ENCODE assay signal across 24 cellular contexts in genomic region chr3:115348391-115348790, GRCh38.
DNase-seq lines count a peak whose midpoint lies in the region; ATAC-seq and TF ChIP-seq lines count a peak whose summit lies in the region.
"Had no signal": no experiment of that assay in that cellular context is flagged by ENCODE, and none has a peak within 500 bp of the region (broad histone marks: within the 10 kb centered on the region; RNA-seq: fewer than 3 reads in every experiment).

No MANE protein-coding gene starts in this region.

- H3K27me3 ChIP-seq in testis (no peaks in the 10 kb centered on the region), upper lobe of left lung (no peaks in the 10 kb centered on the region)
- H3K27me3 ChIP-seq: BE2C; BLaER1 treated with 17β-estradiol and CSF1 and Interleukin-3, amounts not matched to agents 10 nM and 100 nM had no signal

- H3K27ac ChIP-seq in mesodermal cell (ENCODE audit: low read depth, low read length, severe bottlenecking) (peak overlapping the region; percentile 43), testis (no peak overlapping the region), upper lobe of left lung (no peak overlapping the region)
- H3K27ac ChIP-seq: A549; BLaER1 treated with 17β-estradiol and CSF1 and Interleukin-3, amounts not matched to agents 10 nM and 100 nM had no signal

- TF ChIP-seq POLR2A in testis (IDR thresholded peaks at IDR 0.05) (no peak), erythroblast (IDR thresholded peaks at IDR 0.05; ENCODE audit: low read length) (no peak), upper lobe of left lung (IDR thresholded peaks at IDR 0.05) (no peak)

- H3K4me3 Mint-ChIP-seq in activated naive CD4-positive, alpha-beta T cell treated with anti-CD3 and anti-CD28 coated beads, Interleukin-2, amount 50 U/mL, for 24 hours = no peak overlapping the region
- H3K4me3 Mint-ChIP-seq in activated naive CD4-positive, alpha-beta T cell treated with anti-CD3 and anti-CD28 coated beads, Interleukin-2, amount 10 ng/mL, durations not matched to agents 7 days and 5 days = no peak overlapping the region
- H3K4me3 Mint-ChIP-seq: CD14-positive monocyte; CD4-positive, alpha-beta T cell; CD8-positive, alpha-beta memory T cell; GM23338; H9 had no signal

- H3K9me3 ChIP-seq in mesodermal cell (ENCODE audit: control insufficient read depth, low read length) = no peaks in the 10 kb centered on the region
- H3K9me3 ChIP-seq in testis = no peaks in the 10 kb centered on the region
- H3K9me3 ChIP-seq in upper lobe of left lung = no peaks in the 10 kb centered on the region
- H3K9me3 ChIP-seq: A549; BE2C; BLaER1 treated with 17β-estradiol and CSF1 and Interleukin-3, amounts not matched to agents 10 nM and 100 nM had no signal

- intact Hi-C loops in testis (cut with DNase I; ENCODE audit: low total_unique reads) = no loop called here

- TF ChIP-seq CTCF in testis (IDR thresholded peaks at IDR 0.05) (no peak), upper lobe of left lung (IDR thresholded peaks at IDR 0.05) (no peak)

- H3K4me1 Mint-ChIP-seq in activated naive CD4-positive, alpha-beta T cell treated with anti-CD3 and anti-CD28 coated beads, Interleukin-2, amount 50 U/mL, for 24 hours = no peaks in the 10 kb centered on the region
- H3K4me1 Mint-ChIP-seq in activated naive CD4-positive, alpha-beta T cell treated with anti-CD3 and anti-CD28 coated beads, Interleukin-2, amount 10 ng/mL, durations not matched to agents 7 days and 5 days = no peaks in the 10 kb centered on the region
- H3K4me1 Mint-ChIP-seq: CD14-positive monocyte; CD8-positive, alpha-beta memory T cell had no signal

- WGBS in mesodermal cell (ENCODE audit: insufficient coverage in 2 of 2), 2 experiments = 79 to 90% methylated on average over 2 to 3 of the region's 3 CpGs
- WGBS in testis, 2 donors = 48 to 71% methylated on average over 3 of the region's 3 CpGs
- 76% methylated on average over 3 of the region's 3 CpGs for WGBS in upper lobe of left lung, 2 donors

- no peak for TF ChIP-seq EP300 in upper lobe of left lung (IDR thresholded peaks at IDR 0.05)

- ATAC-seq in upper lobe of left lung (ENCODE audit: low FRiP score in 2 of 2) = no peak
- ATAC-seq: A549, GM12878, GM23338, HCT116 had no signal

- H3K4me3 ChIP-seq in mesodermal cell (ENCODE audit: extremely low read depth, insufficient read depth, low read length, poor library complexity, severe bottlenecking) (no peak overlapping the region), testis (no peak overlapping the region), upper lobe of left lung (no peak overlapping the region)
- H3K4me3 ChIP-seq: A549; BLaER1 treated with 17β-estradiol and CSF1 and Interleukin-3, amounts not matched to agents 10 nM and 100 nM; GM12878; GM23338 had no signal

- CTCF ChIA-PET in activated naive CD4-positive, alpha-beta T cell treated with anti-CD3 and anti-CD28 coated beads, Interleukin-2, amount 10 ng/mL, durations not matched to agents 7 days and 5 days (lab: Charles Lee) = no interaction called here

- H3K36me3 ChIP-seq in mesodermal cell (ENCODE audit: control insufficient read depth, insufficient read depth, low read length) (no peaks in the 10 kb centered on the region), testis (ENCODE audit: low read depth, missing control alignments) (no peaks in the 10 kb centered on the region), upper lobe of left lung (no peaks in the 10 kb centered on the region)
- H3K36me3 ChIP-seq: BE2C; BLaER1 treated with 17β-estradiol and CSF1 and Interleukin-3, amounts not matched to agents 10 nM and 100 nM had no signal

- H3K27me3 Mint-ChIP-seq in activated naive CD4-positive, alpha-beta T cell treated with anti-CD3 and anti-CD28 coated beads, Interleukin-2, amount 50 U/mL, for 24 hours = no peaks in the 10 kb centered on the region
- H3K27me3 Mint-ChIP-seq in activated naive CD4-positive, alpha-beta T cell treated with anti-CD3 and anti-CD28 coated beads, Interleukin-2, amount 10 ng/mL, durations not matched to agents 7 days and 5 days = peaks cover 8% of the 10 kb centered on the region
- H3K27me3 Mint-ChIP-seq: CD4-positive, alpha-beta T cell had no signal

- H3K9me3 Mint-ChIP-seq in activated naive CD4-positive, alpha-beta T cell treated with anti-CD3 and anti-CD28 coated beads, Interleukin-2, amount 50 U/mL, for 24 hours = peaks cover 10% of the 10 kb centered on the region
- H3K9me3 Mint-ChIP-seq in activated naive CD4-positive, alpha-beta T cell treated with anti-CD3 and anti-CD28 coated beads, Interleukin-2, amount 10 ng/mL, durations not matched to agents 7 days and 5 days = no peaks in the 10 kb centered on the region
- H3K9me3 Mint-ChIP-seq: CD4-positive, alpha-beta T cell had no signal

- H3K36me3 Mint-ChIP-seq in activated naive CD4-positive, alpha-beta T cell treated with anti-CD3 and anti-CD28 coated beads, Interleukin-2, amount 50 U/mL, for 24 hours = peaks cover 3% of the 10 kb centered on the region
- no peaks in the 10 kb centered on the region for H3K36me3 Mint-ChIP-seq in activated naive CD4-positive, alpha-beta T cell treated with anti-CD3 and anti-CD28 coated beads, Interleukin-2, amount 10 ng/mL, durations not matched to agents 7 days and 5 days
- H3K36me3 Mint-ChIP-seq: CD14-positive monocyte; CD8-positive, alpha-beta memory T cell had no signal

- DNase-seq in activated naive CD4-positive, alpha-beta T cell treated with anti-CD3 and anti-CD28 coated beads, Interleukin-2, amount 10 ng/mL, durations not matched to agents 7 days and 5 days = no peak
- DNase-seq in NCI-H226 (peak; percentile 39), testis (peak; percentile 18), erythroblast (lab: John Stamatoyannopoulos, UW) (no peak), upper lobe of left lung (no peak)
- DNase-seq: 8988T; ACHN; AML-193; BE2C; CD4-positive, alpha-beta T cell; CD8-positive, alpha-beta memory T cell; DMS 273 treated with DMSO at 0.1 percent for 48 hours; DMS79; EL; GDM1; H9 had no signal

- H3K4me1 ChIP-seq in mesodermal cell (ENCODE audit: control insufficient read depth, insufficient read depth, low read length, poor library complexity, severe bottlenecking) = peaks cover 6% of the 10 kb centered on the region
- no peaks in the 10 kb centered on the region for H3K4me1 ChIP-seq in testis
- no peaks in the 10 kb centered on the region for H3K4me1 ChIP-seq in upper lobe of left lung
- H3K4me1 ChIP-seq: A549; BLaER1 treated with 17β-estradiol and CSF1 and Interleukin-3, amounts not matched to agents 10 nM and 100 nM had no signal

- H3K27ac Mint-ChIP-seq in activated naive CD4-positive, alpha-beta T cell treated with anti-CD3 and anti-CD28 coated beads, Interleukin-2, amount 50 U/mL, for 24 hours = peak overlapping the region; percentile 7
- H3K27ac Mint-ChIP-seq in activated naive CD4-positive, alpha-beta T cell treated with anti-CD3 and anti-CD28 coated beads, Interleukin-2, amount 10 ng/mL, durations not matched to agents 7 days and 5 days = no peak overlapping the region
- H3K27ac Mint-ChIP-seq: CD14-positive monocyte; CD4-positive, alpha-beta T cell; CD8-positive, alpha-beta memory T cell; GM23338 had no signal

Comparison
In these comparisons a context has a peak if more than half of its experiments do, and no peak if none do; other contexts are left out.
1. DNase-seq: peak in NCI-H226 (single experiment) and testis (single experiment); none in activated naive CD4-positive, alpha-beta T cell treated with anti-CD3 and anti-CD28 coated beads, Interleukin-2, amount 10 ng/mL, durations not matched to agents 7 days and 5 days (single experiment), erythroblast (0 of 2) and upper lobe of left lung (0 of 2).